10 cellular contexts compared by ENCODE assay signal in genomic region chr16:19696961-19697360, GRCh38. TPM values are rescaled to one million over a fixed set of nuclear protein-coding genes. Genes with fewer than 3 reads are reported as not detected.
A peak's percentile ranks its signal among the peaks of the same experiment; 100 is the strongest.
DNase-seq lines count a peak whose midpoint lies in the region; ATAC-seq, FAIRE-seq and TF ChIP-seq lines count a peak whose summit lies in the region.
"Had no signal": no experiment of that assay in that cellular context is flagged by ENCODE, and none has a peak within 500 bp of the region (broad histone marks: within the 10 kb centered on the region; RNA-seq: fewer than 3 reads in every experiment).

No MANE protein-coding gene starts in this region.

- no peaks in the 10 kb centered on the region for H3K9me1 ChIP-seq in keratinocyte (ENCODE audit: control insufficient read depth, extremely low read depth, insufficient read depth, low read length)

- CTCF ChIA-PET in activated CD4-positive, alpha-beta T cell treated with anti-CD3 and anti-CD28 coated beads, Interleukin-2, amount 10 ng/mL, durations not matched to agents 7 days and 5 days (lab: Charles Lee): interaction anchor here (1.0 to 1.4 kb wide), 4 partner anchors 8 to 72 kb away, joined by 3 to 5 read pairs (median 4); no protein-coding TSS in a partner anchor

- no peaks in the 10 kb centered on the region for H3K9me3 Mint-ChIP-seq in activated CD4-positive, alpha-beta T cell treated with anti-CD3 and anti-CD28 coated beads, Interleukin-2, amount 10 ng/mL, durations not matched to agents 7 days and 5 days

- H3K27me3 Mint-ChIP-seq in activated CD4-positive, alpha-beta T cell treated with anti-CD3 and anti-CD28 coated beads, Interleukin-2, amount 10 ng/mL, durations not matched to agents 7 days and 5 days: no peaks in the 10 kb centered on the region

- H3K36me3 Mint-ChIP-seq in activated CD4-positive, alpha-beta T cell treated with anti-CD3 and anti-CD28 coated beads, Interleukin-2, amount 10 ng/mL, durations not matched to agents 7 days and 5 days (ENCODE audit: low read depth): peaks cover 53% of the 10 kb centered on the region

- WGBS in testis, 2 donors: 93 to 96% methylated on average over 12 to 15 of the region's 15 CpGs

- intact Hi-C loops in testis (cut with DNase I; ENCODE audit: low total_unique reads): loop anchor here (10.0 kb wide), 1 partner anchor 52 kb away; no protein-coding TSS in a partner anchor

- no peaks in the 10 kb centered on the region for H3K9me3 ChIP-seq in keratinocyte (ENCODE audit: control insufficient read depth, low read depth, low read length)
- no peaks in the 10 kb centered on the region for H3K9me3 ChIP-seq in testis

- no peak for TF ChIP-seq CTCF in VCaP (conservative IDR thresholded peaks at IDR 0.05)
- no peak for TF ChIP-seq CTCF in keratinocyte (optimal IDR thresholded peaks at IDR 0.05 in 1 of 3, IDR thresholded peaks at IDR 0.05 in 1 of 3, conservative IDR thresholded peaks at IDR 0.05 in 1 of 3; ENCODE audit: extremely low read depth in 1 of 3, insufficient read depth in 2 of 3, low read length in 3 of 3)
- no peak for TF ChIP-seq CTCF in testis (IDR thresholded peaks at IDR 0.05)

- no peak for FAIRE-seq in keratinocyte (lab: Jason Lieb, UNC)

- DNase-seq in activated CD4-positive, alpha-beta T cell treated with anti-CD3 and anti-CD28 coated beads, Interleukin-2, amount 10 ng/mL, durations not matched to agents 7 days and 5 days: no peak
- no peak for DNase-seq in activated CD4-positive, alpha-beta T cell treated with anti-CD3 and anti-CD28 coated beads for 1 hour
- no peak for DNase-seq in keratinocyte (ENCODE audit: low read depth, low spot score)
- no peak for DNase-seq in testis
- DNase-seq in MV-4-11 (lab: John Stamatoyannopoulos, UW): no peak
- DNase-seq in CD1c-positive myeloid dendritic cell (ENCODE audit: extremely low spot score): no peak
- DNase-seq: AML-193, NCI-H1930 had no signal

- peak overlapping the region; percentile 74 for H3K4me2 ChIP-seq in keratinocyte (ENCODE audit: control insufficient read depth, extremely low read depth, insufficient read depth, low read depth, low read length)

- H3K4me3 ChIP-seq in keratinocyte (ENCODE audit: control insufficient read depth in 2 of 3, extremely low read depth in 1 of 3, insufficient read depth in 2 of 3, low read depth in 1 of 3, low read length in 3 of 3) (no peak overlapping the region), testis (no peak overlapping the region)

- H3K9ac ChIP-seq in keratinocyte (ENCODE audit: control insufficient read depth, extremely low read depth, insufficient read depth, low read length): no peak overlapping the region

- H3K4me3 Mint-ChIP-seq in activated CD4-positive, alpha-beta T cell treated with anti-CD3 and anti-CD28 coated beads, Interleukin-2, amount 10 ng/mL, durations not matched to agents 7 days and 5 days: no peak overlapping the region

- H3K36me3 ChIP-seq in keratinocyte (ENCODE audit: control insufficient read depth in 2 of 2, extremely low read depth in 1 of 2, insufficient read depth in 2 of 2, low read length in 2 of 2) (peaks cover 4 to 19% of the 10 kb centered on the region in 2 experiments), testis (ENCODE audit: low read depth, missing control alignments) (no peaks in the 10 kb centered on the region)

- H3K4me1 ChIP-seq in keratinocyte (ENCODE audit: control insufficient read depth, extremely low read depth, insufficient read depth, low read length) (peaks cover 16% of the 10 kb centered on the region), testis (peaks cover 43% of the 10 kb centered on the region)

- H2AFZ ChIP-seq in keratinocyte (ENCODE audit: control insufficient read depth, low read length): no peak overlapping the region

- POLR2A ChIA-PET in activated CD4-positive, alpha-beta T cell treated with anti-CD3 and anti-CD28 coated beads, Interleukin-2, amount 10 ng/mL, durations not matched to agents 7 days and 5 days (lab: Charles Lee): interaction anchor here (0.6 kb wide), 1 partner anchor 8 kb away, joined by 3 read pairs; no protein-coding TSS in a partner anchor

- dilution Hi-C loops in keratinocyte (cut with MboI; ENCODE audit: extremely low pct_ligation_motif_present, low sequenced_read_pairs): no loop called here

- TF ChIP-seq POLR2A in testis (IDR thresholded peaks at IDR 0.05): no peak

- peaks cover 12% of the 10 kb centered on the region for H4K20me1 ChIP-seq in keratinocyte (ENCODE audit: control insufficient read depth, extremely low read depth, insufficient read depth, low read length)

- peak overlapping the region; percentile 34 for H3K27ac ChIP-seq in VCaP
- no peak overlapping the region for H3K27ac ChIP-seq in keratinocyte (ENCODE audit: control insufficient read depth, insufficient read depth, low read length)
- H3K27ac ChIP-seq in testis: peak overlapping the region; percentile 66 to 74

- no peaks in the 10 kb centered on the region for H3K27me3 ChIP-seq in keratinocyte (ENCODE audit: control insufficient read depth, extremely low read depth, insufficient read depth, low read length)
- H3K27me3 ChIP-seq in testis: no peaks in the 10 kb centered on the region

- no peaks in the 10 kb centered on the region for H3K79me2 ChIP-seq in keratinocyte (ENCODE audit: control insufficient read depth, insufficient read depth, low read length)

- peak overlapping the region; percentile 76 for H3K27ac Mint-ChIP-seq in activated CD4-positive, alpha-beta T cell treated with anti-CD3 and anti-CD28 coated beads, Interleukin-2, amount 10 ng/mL, durations not matched to agents 7 days and 5 days

- peaks cover 39% of the 10 kb centered on the region for H3K4me1 Mint-ChIP-seq in activated CD4-positive, alpha-beta T cell treated with anti-CD3 and anti-CD28 coated beads, Interleukin-2, amount 10 ng/mL, durations not matched to agents 7 days and 5 days

- ATAC-seq in HG03354 (IDR thresholded peaks at IDR 0.05; ENCODE audit: poor library complexity, severe bottlenecking, unreplicated experiment): no peak

RNA-seq across cellular contexts. Expression of gene KNOP1, which starts 21.1 kb away (rescaled TPM):
- total RNA-seq in activated CD4-positive, alpha-beta T cell treated with anti-CD3 and anti-CD28 coated beads, Interleukin-2, amount 10 ng/mL, durations not matched to agents 7 days and 5 days: 10 to 100 TPM; 16.8 TPM
- polyA plus RNA-seq in keratinocyte: 13.6 to 19.8 TPM (median 16.8 TPM) in 3 replicates
- 54.8 TPM for polyA plus RNA-seq in keratinocyte (2011; ENCODE audit: low read depth)
- polyA plus RNA-seq in keratinocyte (2011; cell fraction: cytosol; rRNA removed): 15.2 and 16.5 TPM in 2 replicates
- 15.9 and 18.2 TPM in 2 replicates for polyA plus RNA-seq in keratinocyte (2011; cell fraction: nucleus; rRNA removed)
- 27.2 and 31.7 TPM in 2 replicates for polyA plus RNA-seq in keratinocyte (2012; ENCODE audit: low replicate concordance)
- 4.8 to 9.1 TPM (median 8.5 TPM) in 3 replicates for polyA minus RNA-seq in keratinocyte
- polyA minus RNA-seq in keratinocyte (2011; cell fraction: cytosol; rRNA and poly(A)+ RNA removed): 4.4 TPM
- polyA minus RNA-seq in keratinocyte (2011; cell fraction: nucleus; rRNA and poly(A)+ RNA removed): 3.4 and 5.9 TPM in 2 replicates
- total RNA-seq in testis: 10 to 100 TPM; 25.3 to 26.8 TPM
- polyA plus RNA-seq in testis (ENCODE audit: insufficient read depth, low read depth, low replicate concordance): 22.4 TPM

RNA-seq across cellular contexts. Expression of gene IQCK, which starts 21.1 kb away (rescaled TPM):
- 1 to 10 TPM; 1.1 to 1.5 TPM for total RNA-seq in activated CD4-positive, alpha-beta T cell treated with anti-CD3 and anti-CD28 coated beads, Interleukin-2, amount 10 ng/mL, durations not matched to agents 7 days and 5 days
- polyA plus RNA-seq in keratinocyte (7.1 to 9.7 TPM (median 9.6 TPM) in 3 replicates), testis (ENCODE audit: insufficient read depth, low read depth, low replicate concordance) (102 TPM)
- 2.6 TPM for polyA plus RNA-seq in keratinocyte (2011; ENCODE audit: low read depth)
- 8.4 and 13.0 TPM in 2 replicates for polyA plus RNA-seq in keratinocyte (2011; cell fraction: cytosol; rRNA removed)
- 11.2 and 12.5 TPM in 2 replicates for polyA plus RNA-seq in keratinocyte (2011; cell fraction: nucleus; rRNA removed)
- 3.4 and 6.4 TPM in 2 replicates for polyA plus RNA-seq in keratinocyte (2012; ENCODE audit: low replicate concordance)
- 0.62 to 10.9 TPM (median 7.4 TPM) in 3 replicates for polyA minus RNA-seq in keratinocyte
- 4.8 TPM for polyA minus RNA-seq in keratinocyte (2011; cell fraction: cytosol; rRNA and poly(A)+ RNA removed)
- 5.4 and 7.8 TPM in 2 replicates for polyA minus RNA-seq in keratinocyte (2011; cell fraction: nucleus; rRNA and poly(A)+ RNA removed)
- 10 to 100 TPM; 77.8 to 91.3 TPM for total RNA-seq in testis

Comparison
In these comparisons a context has a peak if more than half of its experiments do, and no peak if none do; other contexts are left out.
1. RNA of gene IQCK, which starts 21.1 kb away (total RNA-seq): 77.8 to 91.3 TPM in testis; 1.1 to 1.5 TPM in activated CD4-positive, alpha-beta T cell treated with anti-CD3 and anti-CD28 coated beads, Interleukin-2, amount 10 ng/mL, durations not matched to agents 7 days and 5 days; every median in the first group is over 10 times any median in the second.